8 cellular contexts compared by ENCODE assay signal in genomic region chr10:71767420-71768035, GRCh38. TPM values are rescaled to one million over a fixed set of nuclear protein-coding genes. Genes with fewer than 3 reads are reported as not detected.
DNase-seq lines count a peak whose midpoint lies in the region; ATAC-seq and TF ChIP-seq lines count a peak whose summit lies in the region.

No MANE protein-coding gene starts in this region.

- H3K9me3 ChIP-seq in mesenchymal stem cell (ENCODE audit: control insufficient read depth, low read length) (no peaks in the 10 kb centered on the region), upper lobe of left lung (no peaks in the 10 kb centered on the region)

- H3K4me3 ChIP-seq in mesenchymal stem cell (ENCODE audit: insufficient read depth in 1 of 2, low read depth in 1 of 2, low read length in 2 of 2), result peak overlapping the region in 1 of 2 experiments; percentile 35
- peak overlapping the region in 1 of 4 donors; percentile 19 for H3K4me3 ChIP-seq in upper lobe of left lung

- peak overlapping the region in 1 of 2 experiments; percentile 18 for H3K14ac ChIP-seq in mesenchymal stem cell (ENCODE audit: low read length in 2 of 2)

- TF ChIP-seq POLR2A in upper lobe of left lung (IDR thresholded peaks at IDR 0.05), result peak in 1 of 4 donors; percentile 33

- no peaks in the 10 kb centered on the region for H3K27me3 Mint-ChIP-seq in activated CD4-positive, alpha-beta T cell treated with anti-CD3 and anti-CD28 coated beads, Interleukin-2, amount 10 ng/mL, durations not matched to agents 24 days and 14 days
- H3K27me3 Mint-ChIP-seq in chondrocyte (ENCODE audit: low read depth), result peaks cover under 1% of the 10 kb centered on the region

- peak overlapping the region; percentile 37 to 80 for H3K18ac ChIP-seq in mesenchymal stem cell (ENCODE audit: low read depth in 1 of 2, low read length in 2 of 2)

- H3K4me2 ChIP-seq in mesenchymal stem cell (ENCODE audit: low read length, poor library complexity, severe bottlenecking), result peak overlapping the region; percentile 14

- peak in 2 of 4 donors; percentile 57 to 90 for TF ChIP-seq EP300 in upper lobe of left lung (IDR thresholded peaks at IDR 0.05)

- DNase-seq in activated CD4-positive, alpha-beta T cell treated with anti-CD3 and anti-CD28 coated beads, Interleukin-2, amount 10 ng/mL, durations not matched to agents 24 days and 14 days, result no peak
- DNase-seq in activated CD4-positive, alpha-beta T cell treated with anti-CD3 and anti-CD28 coated beads, Interleukin-2, amount 50 U/mL, for 4 hours, result no peak
- DNase-seq in chondrocyte (ENCODE audit: low spot score), result peak; percentile 64
- peak; percentile 37 for DNase-seq in mesenchymal stem cell
- peak; percentile 53 to 87 for DNase-seq in upper lobe of left lung
- no peak for DNase-seq in SHP77 treated with DMSO at 0.1 percent for 48 hours (lab: John Stamatoyannopoulos, UW)
- no peak for DNase-seq in cerebellum (ENCODE audit: low spot score)

- H2AK5ac ChIP-seq in mesenchymal stem cell (ENCODE audit: low read length, severe bottlenecking), result peak overlapping the region; percentile 85

- ATAC-seq in upper lobe of left lung (ENCODE audit: low FRiP score in 2 of 2) (peak in 1 of 2 donors; percentile 8), HG02981 (IDR thresholded peaks at IDR 0.05; ENCODE audit: unreplicated experiment) (no peak)

- peak overlapping the region; percentile 78 for H3K4me3 Mint-ChIP-seq in activated CD4-positive, alpha-beta T cell treated with anti-CD3 and anti-CD28 coated beads, Interleukin-2, amount 10 ng/mL, durations not matched to agents 24 days and 14 days
- H3K4me3 Mint-ChIP-seq in chondrocyte (ENCODE audit: unreplicated experiment), result no peak overlapping the region

- peak overlapping the region; percentile 91 for H3K27ac Mint-ChIP-seq in activated CD4-positive, alpha-beta T cell treated with anti-CD3 and anti-CD28 coated beads, Interleukin-2, amount 10 ng/mL, durations not matched to agents 24 days and 14 days
- H3K27ac Mint-ChIP-seq in chondrocyte (ENCODE audit: unreplicated experiment), result peak overlapping the region; percentile 61

- intact Hi-C loops in activated CD4-positive, alpha-beta T cell treated with anti-CD3 and anti-CD28 coated beads, Interleukin-2, amount 10 ng/mL, durations not matched to agents 24 days and 14 days (cut with micrococcal nuclease), result no loop called here

- H2AFZ ChIP-seq in mesenchymal stem cell (ENCODE audit: low read depth, low read length), result no peak overlapping the region

- peak overlapping the region; percentile 12 for H2BK15ac ChIP-seq in mesenchymal stem cell (ENCODE audit: low read depth, poor library complexity, severe bottlenecking)

- H3K9ac ChIP-seq in mesenchymal stem cell (ENCODE audit: low read length), result peak overlapping the region; percentile 83

- H3K27ac ChIP-seq in mesenchymal stem cell (ENCODE audit: low read length, poor library complexity, severe bottlenecking), result no peak overlapping the region
- peak overlapping the region; percentile 88 to 97 (median 96) for H3K27ac ChIP-seq in upper lobe of left lung

- TF ChIP-seq CTCF in chondrocyte (IDR thresholded peaks at IDR 0.05) (no peak), upper lobe of left lung (IDR thresholded peaks at IDR 0.05) (no peak)

- H3K36me3 Mint-ChIP-seq in activated CD4-positive, alpha-beta T cell treated with anti-CD3 and anti-CD28 coated beads, Interleukin-2, amount 10 ng/mL, durations not matched to agents 24 days and 14 days (ENCODE audit: low read depth), result peaks cover 65% of the 10 kb centered on the region
- H3K36me3 Mint-ChIP-seq in chondrocyte (ENCODE audit: low read depth), result no peaks in the 10 kb centered on the region

- H3K79me1 ChIP-seq in mesenchymal stem cell (replicated peaks; ENCODE audit: low read length, poor library complexity, severe bottlenecking), result no peaks in the 10 kb centered on the region

- peaks cover 27% of the 10 kb centered on the region for H3K4me1 ChIP-seq in mesenchymal stem cell (ENCODE audit: control insufficient read depth, insufficient read depth, low read depth, low read length)
- peaks cover 92 to 98% (median 95%) of the 10 kb centered on the region in 4 donors for H3K4me1 ChIP-seq in upper lobe of left lung

- peak overlapping the region; percentile 33 for H4K8ac ChIP-seq in mesenchymal stem cell (ENCODE audit: low read length)

- 31% methylated on average over 10 of the region's 10 CpGs for WGBS in mesenchymal stem cell
- WGBS in upper lobe of left lung, 2 donors, result 35 to 44% methylated on average over 8 to 10 of the region's 10 CpGs

- no peaks in the 10 kb centered on the region for H3K36me3 ChIP-seq in mesenchymal stem cell (ENCODE audit: control insufficient read depth in 1 of 2, insufficient read depth in 2 of 2, low read depth in 1 of 2, low read length in 2 of 2)
- H3K36me3 ChIP-seq in upper lobe of left lung, result peaks cover 0 to 32% (median 2%) of the 10 kb centered on the region in 4 donors

- H3K27me3 ChIP-seq in mesenchymal stem cell (ENCODE audit: control insufficient read depth in 1 of 2, insufficient read depth in 1 of 2, low read length in 2 of 2) (peaks cover 0 to 30% of the 10 kb centered on the region in 2 experiments), upper lobe of left lung (no peaks in the 10 kb centered on the region)

- peak overlapping the region in 1 of 2 experiments; percentile 41 for H3K23ac ChIP-seq in mesenchymal stem cell (ENCODE audit: low read length in 2 of 2)

- no peaks in the 10 kb centered on the region for H3K9me3 Mint-ChIP-seq in activated CD4-positive, alpha-beta T cell treated with anti-CD3 and anti-CD28 coated beads, Interleukin-2, amount 10 ng/mL, durations not matched to agents 24 days and 14 days
- no peaks in the 10 kb centered on the region for H3K9me3 Mint-ChIP-seq in chondrocyte (ENCODE audit: low read depth)

- peak overlapping the region; percentile 47 for H4K91ac ChIP-seq in mesenchymal stem cell (ENCODE audit: low read length)

- peaks cover 75% of the 10 kb centered on the region for H3K4me1 Mint-ChIP-seq in activated CD4-positive, alpha-beta T cell treated with anti-CD3 and anti-CD28 coated beads, Interleukin-2, amount 10 ng/mL, durations not matched to agents 24 days and 14 days
- H3K4me1 Mint-ChIP-seq in chondrocyte (ENCODE audit: low read depth), result peaks cover 29% of the 10 kb centered on the region

- H2BK12ac ChIP-seq in mesenchymal stem cell (ENCODE audit: low read length in 2 of 2), result peak overlapping the region; percentile 38 to 75

- no peak overlapping the region for H2BK5ac ChIP-seq in mesenchymal stem cell (ENCODE audit: low read depth, low read length, poor library complexity, severe bottlenecking)

- H3K4ac ChIP-seq in mesenchymal stem cell (ENCODE audit: low read depth in 1 of 2, low read length in 2 of 2), result no peak overlapping the region

- H2BK120ac ChIP-seq in mesenchymal stem cell (ENCODE audit: low read depth, low read length), result peak overlapping the region; percentile 42

RNA-seq across cellular contexts. Expression of gene VSIR, which starts 5.8 kb away (rescaled TPM):
- total RNA-seq in activated CD4-positive, alpha-beta T cell treated with anti-CD3 and anti-CD28 coated beads, Interleukin-2, amount 10 ng/mL, durations not matched to agents 24 days and 14 days, result 125 and 131 TPM in 2 replicates
- total RNA-seq in chondrocyte (0.49 to 1.3 TPM in 2 of 3 replicates, not detected in the other), upper lobe of left lung (100 to 1,000 TPM in 2 of 6 donors, 10 to 100 TPM in 4; 51.7 to 167 (median 92.5) TPM), cerebellum (4.7 TPM)
- polyA plus RNA-seq in mesenchymal stem cell (2013, experiment 1 of 2), result 3.3 TPM
- 3.8 TPM for polyA plus RNA-seq in mesenchymal stem cell (2013, experiment 2 of 2)

RNA-seq across cellular contexts. Expression of gene C10orf105, which starts 48.0 kb away (rescaled TPM):
- 0.26 and 0.33 TPM in 2 replicates for total RNA-seq in activated CD4-positive, alpha-beta T cell treated with anti-CD3 and anti-CD28 coated beads, Interleukin-2, amount 10 ng/mL, durations not matched to agents 24 days and 14 days
- not detected in 3 replicates for total RNA-seq in chondrocyte
- polyA plus RNA-seq in mesenchymal stem cell (2013, experiment 1 of 2), result not detected
- not detected for polyA plus RNA-seq in mesenchymal stem cell (2013, experiment 2 of 2)
- total RNA-seq in upper lobe of left lung, result 1 to 10 TPM in 1 of 6 donors, under 1 TPM in 4, not detected in 1; 0.15 to 1.0 (median 0.44) TPM
- 1.00 TPM for total RNA-seq in cerebellum

Comparison
In these comparisons a context has a peak if more than half of its experiments do, and no peak if none do; other contexts are left out.
1. DNase-seq: peak in chondrocyte (single experiment), mesenchymal stem cell (single experiment) and upper lobe of left lung (2 of 2); none in activated CD4-positive, alpha-beta T cell treated with anti-CD3 and anti-CD28 coated beads, Interleukin-2, amount 10 ng/mL, durations not matched to agents 24 days and 14 days (single experiment), activated CD4-positive, alpha-beta T cell treated with anti-CD3 and anti-CD28 coated beads, Interleukin-2, amount 50 U/mL, for 4 hours (0 of 2), SHP77 treated with DMSO at 0.1 percent for 48 hours (single experiment) and cerebellum (single experiment).